8 cellular contexts compared by ENCODE assay signal in the genomic region with DNA sequence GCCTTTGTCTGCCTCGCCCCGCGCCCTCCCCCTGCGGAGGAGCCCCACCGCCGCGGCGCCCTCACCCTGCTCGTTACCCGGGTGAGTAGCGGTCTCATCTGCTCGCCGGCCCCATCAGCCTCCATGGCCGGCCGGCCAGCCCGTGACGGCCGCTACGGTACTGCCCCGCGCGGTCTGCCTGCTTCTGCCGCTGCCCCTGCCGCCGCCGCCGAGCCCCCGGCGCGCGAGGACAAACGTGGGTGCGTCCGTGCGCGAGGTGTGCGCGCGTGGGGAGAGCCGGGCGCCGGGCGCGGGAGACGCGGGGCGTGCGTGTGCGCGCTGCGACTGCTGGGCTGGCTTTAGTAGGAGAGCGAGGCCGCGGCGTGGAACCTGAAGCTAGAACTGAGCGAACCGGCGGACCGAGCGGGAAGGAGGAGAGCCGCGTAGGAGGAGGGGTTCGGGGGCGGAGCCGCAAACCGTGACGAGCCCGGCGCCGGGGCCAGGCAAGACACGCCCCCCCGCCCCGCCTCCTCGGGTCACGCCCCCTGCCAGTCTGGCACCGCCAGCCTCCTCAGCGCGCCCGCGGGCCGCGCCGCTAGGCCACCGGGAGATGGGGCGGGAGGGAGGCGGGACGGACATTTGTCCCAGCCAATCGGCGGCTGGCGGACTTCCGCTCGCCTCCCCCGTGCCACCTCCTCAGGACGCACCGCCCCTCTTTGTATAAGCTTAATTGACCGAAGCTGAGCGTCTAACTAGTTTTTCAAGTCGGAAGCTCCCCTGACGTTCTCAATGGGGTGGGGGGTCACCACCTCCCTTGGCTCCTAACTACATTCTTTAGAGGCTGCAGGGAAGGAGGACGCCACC. TPM values are rescaled to one million over a fixed set of nuclear protein-coding genes. Genes with fewer than 3 reads are reported as not detected.
DNase-seq lines count a peak whose midpoint lies in the region; ATAC-seq and TF ChIP-seq lines count a peak whose summit lies in the region.

A gene (minus strand): TSS at position 383 of the 843 bp plus-strand sequence. CDS start 258 bp downstream, at position 125.

- in situ Hi-C loops in SK-MEL-5 (cut with HindIII; ENCODE audit: low pct_unique_long_range_greater_than_20kb, low sequenced_read_pairs): no loop called here

- H3K27me3 Mint-ChIP-seq in activated naive CD4-positive, alpha-beta T cell treated with anti-CD3 and anti-CD28 coated beads for 36 hours (ENCODE audit: low read depth): no peaks in the 10 kb centered on the region

- CTCF ChIA-PET in HEK293T (lab: Yijun Ruan, JAX): interaction anchor here (0.6 kb wide), 1 partner anchor 11 kb away, joined by 3 read pairs; no protein-coding TSS in a partner anchor
- CTCF ChIA-PET in activated naive CD4-positive, alpha-beta T cell treated with anti-CD3 and anti-CD28 coated beads for 36 hours (lab: Charles Lee): interaction anchor here (1.5 kb wide), 1 partner anchor 197 kb away, joined by 5 read pairs; no protein-coding TSS in a partner anchor

- H3K9me3 Mint-ChIP-seq in activated naive CD4-positive, alpha-beta T cell treated with anti-CD3 and anti-CD28 coated beads for 36 hours: no peaks in the 10 kb centered on the region

- peaks cover 31% of the 10 kb centered on the region for H3K4me1 Mint-ChIP-seq in activated naive CD4-positive, alpha-beta T cell treated with anti-CD3 and anti-CD28 coated beads for 36 hours (ENCODE audit: low read depth)

- peak within 1 kb of the TSS; percentile 53 to 89 for H3K4me3 ChIP-seq in gastroesophageal sphincter

- no peaks in the 10 kb centered on the region for H3K27me3 ChIP-seq in gastroesophageal sphincter

- H3K27ac ChIP-seq in gastroesophageal sphincter: peak within 1 kb of the TSS; percentile 86 to 99 (median 97)

- H3K4me3 Mint-ChIP-seq in activated naive CD4-positive, alpha-beta T cell treated with anti-CD3 and anti-CD28 coated beads for 36 hours: peak within 1 kb of the TSS; percentile 98

- no peaks in the 10 kb centered on the region for H3K9me3 ChIP-seq in gastroesophageal sphincter

- TF ChIP-seq CTCF in gastroesophageal sphincter (IDR thresholded peaks at IDR 0.05): no peak

- H3K36me3 Mint-ChIP-seq in activated naive CD4-positive, alpha-beta T cell treated with anti-CD3 and anti-CD28 coated beads for 36 hours (ENCODE audit: low read depth): peaks cover 9% of the 10 kb centered on the region

- TF ChIP-seq POLR2A in gastroesophageal sphincter (IDR thresholded peaks at IDR 0.05): peak; percentile 98 to 99

- no peaks in the 10 kb centered on the region for H3K36me3 ChIP-seq in gastroesophageal sphincter

- intact Hi-C loops in activated naive CD4-positive, alpha-beta T cell treated with anti-CD3 and anti-CD28 coated beads for 36 hours (cut with micrococcal nuclease): loop anchor here (1.0 to 10.0 kb wide), 13 partner anchors 29 to 1819 kb away; a partner anchor contains a TSS

- H3K4me1 ChIP-seq in gastroesophageal sphincter: peaks cover 0 to 70% (median 8%) of the 10 kb centered on the region in 3 donors

- peak; percentile 80 for DNase-seq in GF-D8 (lab: John Stamatoyannopoulos, UW)
- peak; percentile 98 for DNase-seq in HEK293T (ENCODE audit: extremely low spot score)
- peak; percentile 89 for DNase-seq in MV-4-11 (lab: John Stamatoyannopoulos, UW)
- DNase-seq in SK-MEL-5 (ENCODE audit: low read depth, low spot score): peak; percentile 94
- peak; percentile 98 for DNase-seq in activated naive CD4-positive, alpha-beta T cell treated with anti-CD3 and anti-CD28 coated beads for 36 hours
- peak; percentile 67 for DNase-seq in non-pigmented ciliary epithelial cell (ENCODE audit: low read depth)
- peak; percentile 93 for DNase-seq in superior temporal gyrus (ENCODE audit: extremely low spot score)

- peak within 1 kb of the TSS; percentile 91 for H3K27ac Mint-ChIP-seq in activated naive CD4-positive, alpha-beta T cell treated with anti-CD3 and anti-CD28 coated beads for 36 hours

- peak; percentile 96 for ATAC-seq in gastroesophageal sphincter

- TF ChIP-seq EP300 in gastroesophageal sphincter (IDR thresholded peaks at IDR 0.05): no peak

- no CpG with 5 or more reads among the region's 100 CpGs for WGBS in gastroesophageal sphincter (ENCODE audit: low coverage in 1 of 2), 2 donors

- POLR2A ChIA-PET in HEK293T (lab: Yijun Ruan, JAX): interaction anchor here (0.6 to 1.5 kb wide), 15 partner anchors 9 to 197 kb away, joined by 3 to 7 read pairs (median 3); no protein-coding TSS in a partner anchor

TF ChIP-seq in HEK293T, 16 proteins besides CTCF, POLR2A, EP300 and RAD21:
- TF ChIP-seq FOXA1 (IDR thresholded peaks at IDR 0.05): no peak
- TF ChIP-seq ARNT (IDR thresholded peaks at IDR 0.05): no peak
- TF ChIP-seq BHLHE40 (IDR thresholded peaks at IDR 0.05; ENCODE audit: borderline replicate concordance): no peak
- TF ChIP-seq ZNF384 (IDR thresholded peaks at IDR 0.05): no peak
- no peak for TF ChIP-seq SP1 (IDR thresholded peaks at IDR 0.05)
- TF ChIP-seq, protein P1, sequence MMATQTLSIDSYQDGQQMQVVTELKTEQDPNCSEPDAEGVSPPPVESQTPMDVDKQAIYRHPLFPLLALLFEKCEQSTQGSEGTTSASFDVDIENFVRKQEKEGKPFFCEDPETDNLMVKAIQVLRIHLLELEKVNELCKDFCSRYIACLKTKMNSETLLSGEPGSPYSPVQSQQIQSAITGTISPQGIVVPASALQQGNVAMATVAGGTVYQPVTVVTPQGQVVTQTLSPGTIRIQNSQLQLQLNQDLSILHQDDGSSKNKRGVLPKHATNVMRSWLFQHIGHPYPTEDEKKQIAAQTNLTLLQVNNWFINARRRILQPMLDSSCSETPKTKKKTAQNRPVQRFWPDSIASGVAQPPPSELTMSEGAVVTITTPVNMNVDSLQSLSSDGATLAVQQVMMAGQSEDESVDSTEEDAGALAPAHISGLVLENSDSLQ (IDR thresholded peaks at IDR 0.05): peak; percentile 98
- TF ChIP-seq ELF4 (IDR thresholded peaks at IDR 0.05): no peak
- TF ChIP-seq TARDBP (IDR thresholded peaks at IDR 0.05): 0 out of 2 replicates have a peak, but pooled peaks have one; percentile 31
- TF ChIP-seq HDGF (IDR thresholded peaks at IDR 0.05; ENCODE audit: borderline replicate concordance): no peak
- TF ChIP-seq L3MBTL2 (conservative IDR thresholded peaks at IDR 0.05): no peak
- TF ChIP-seq FOXM1 (IDR thresholded peaks at IDR 0.05; ENCODE audit: borderline replicate concordance): peak; percentile 28; the same call in 1 of the 2 replicates
- TF ChIP-seq SUZ12 (IDR thresholded peaks at IDR 0.05): no peak
- TF ChIP-seq CTBP1 (IDR thresholded peaks at IDR 0.05; ENCODE audit: borderline replicate concordance): no peak
- no peak for TF ChIP-seq NFRKB (IDR thresholded peaks at IDR 0.05)
- peak; percentile 80 for TF ChIP-seq LEF1 (IDR thresholded peaks at IDR 0.05; ENCODE audit: borderline replicate concordance)
- TF ChIP-seq FOXK2 (IDR thresholded peaks at IDR 0.05): no peak

RNA-seq across cellular contexts. Expression of the gene that starts here (rescaled TPM):
- 34.3 and 35.8 TPM in 2 replicates for total RNA-seq in SK-MEL-5 (2014; rRNA removed; shearing (Covaris generic))
- 21.3 and 31.4 TPM in 2 replicates for polyA plus RNA-seq in SK-MEL-5 (2015; cell fraction: cytosol; rRNA removed)
- 87.8 and 103 TPM in 2 replicates for polyA plus RNA-seq in SK-MEL-5 (2015; cell fraction: nucleus; rRNA removed)
- total RNA-seq in activated naive CD4-positive, alpha-beta T cell treated with anti-CD3 and anti-CD28 coated beads for 36 hours: 10 to 100 TPM; 37.0 to 39.0 TPM
- 10 to 100 TPM; 23.1 to 62.9 (median 43.6) TPM for total RNA-seq in gastroesophageal sphincter

Comparison
In these comparisons a context has a peak if more than half of its experiments do, and no peak if none do; other contexts are left out.
1. Peak in every context shown above with its lines: DNase-seq, ATAC-seq, H3K4me3 ChIP-seq and H3K27ac ChIP-seq.